In the genomic region with DNA sequence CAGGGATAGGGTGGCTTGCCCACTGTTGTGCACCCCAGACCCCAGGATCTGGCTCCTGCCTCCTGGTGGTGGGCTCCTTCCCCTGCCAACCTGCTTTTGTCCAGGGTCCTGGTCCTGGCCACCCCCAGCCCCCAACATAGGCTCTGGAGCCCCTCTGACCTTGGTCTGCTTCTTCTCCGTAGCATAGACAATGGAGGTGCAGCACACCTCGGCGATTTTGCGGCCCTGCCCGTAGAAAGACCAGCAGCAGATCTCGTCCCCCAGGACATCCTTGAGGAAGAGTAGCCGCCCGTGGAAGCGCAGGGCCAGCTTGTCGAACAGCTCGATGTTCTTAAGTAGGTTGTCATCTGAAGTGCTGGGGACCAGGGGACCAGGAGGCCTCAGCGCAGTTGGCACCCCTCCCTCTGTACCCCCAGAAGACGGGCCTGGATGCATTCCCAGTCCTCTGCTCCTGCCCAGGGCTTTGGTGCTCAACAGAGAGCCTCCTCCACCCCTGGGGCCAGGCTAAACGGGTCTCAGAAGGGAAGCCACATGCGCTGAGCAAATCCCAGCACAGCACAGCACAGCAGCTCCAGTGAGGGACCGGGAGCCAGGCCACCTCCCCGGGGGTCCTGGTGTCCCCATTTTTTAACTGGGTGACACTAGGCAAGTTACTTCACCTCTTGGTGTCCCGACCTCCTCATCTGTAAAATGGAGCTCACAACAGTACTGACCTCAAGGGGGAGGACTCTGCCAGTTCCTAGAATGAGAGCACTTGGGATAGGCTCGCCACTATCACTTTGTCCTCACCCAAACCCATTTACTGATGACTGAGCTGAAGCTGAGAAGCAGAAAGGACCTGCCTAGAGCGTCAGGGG, we compare ENCODE assay signal across 15 cellular contexts. TPM values are rescaled to one million over a fixed set of nuclear protein-coding genes. Genes with fewer than 3 reads are reported as not detected.
DNase-seq lines count a peak whose midpoint lies in the region; ATAC-seq and TF ChIP-seq lines count a peak whose summit lies in the region.
"Had no signal": no experiment of that assay in that cellular context is flagged by ENCODE, and none has a peak within 500 bp of the region (broad histone marks: within the 10 kb centered on the region; RNA-seq: fewer than 3 reads in every experiment).

No MANE protein-coding gene starts in this region.

- CTCF ChIA-PET in activated naive CD4-positive, alpha-beta T cell treated with anti-CD3 and anti-CD28 coated beads for 36 hours (lab: Charles Lee): interaction anchor here (1.2 kb wide), 1 partner anchor 220 kb away, joined by 3 read pairs; no protein-coding TSS in a partner anchor
- CTCF ChIA-PET in PC-3 (lab: Charles Lee): no interaction called here

- no peaks in the 10 kb centered on the region for H3F3A ChIP-seq in PC-3 (ENCODE audit: low read length, unreplicated experiment)

- H3K79me2 ChIP-seq in PC-3 (ENCODE audit: low read length): no peaks in the 10 kb centered on the region

- peak overlapping the region; percentile 24 for H3K27ac Mint-ChIP-seq in activated naive CD4-positive, alpha-beta T cell treated with anti-CD3 and anti-CD28 coated beads for 36 hours
- H3K27ac Mint-ChIP-seq: CD4-positive, alpha-beta memory T cell had no signal

- H3K4me1 ChIP-seq in RWPE2 (ENCODE audit: insufficient read depth, poor library complexity, severe bottlenecking) (no peaks in the 10 kb centered on the region), upper lobe of right lung (no peaks in the 10 kb centered on the region), PC-3 (ENCODE audit: insufficient read depth, low read length) (0 out of 2 replicates have a peak, but pooled peaks cover 5% of the 10 kb centered on the region)
- H3K4me1 ChIP-seq: BE2C had no signal

- H3K36me3 ChIP-seq in RWPE2 (ENCODE audit: low read depth): no peaks in the 10 kb centered on the region
- H3K36me3 ChIP-seq in upper lobe of right lung: no peaks in the 10 kb centered on the region
- no peaks in the 10 kb centered on the region for H3K36me3 ChIP-seq in PC-3 (ENCODE audit: low read depth, low read length)

- no peak overlapping the region for H3K9ac ChIP-seq in PC-3 (ENCODE audit: low read length)

- intact Hi-C loops in activated naive CD4-positive, alpha-beta T cell treated with anti-CD3 and anti-CD28 coated beads for 36 hours (cut with micrococcal nuclease): no loop called here
- intact Hi-C loops in left colon (cut with DNase I, micrococcal nuclease) (no loop called here), upper lobe of right lung (cut with DNase I) (no loop called here), PC-3 (cut with micrococcal nuclease) (no loop called here)

- no peak for DNase-seq in activated naive CD4-positive, alpha-beta T cell treated with anti-CD3 and anti-CD28 coated beads for 36 hours
- DNase-seq in activated naive CD4-positive, alpha-beta T cell treated with Interleukin-2 at 50 U/mL for 16 hours: no peak
- DNase-seq in RWPE2 (ENCODE audit: low spot score) (no peak), left colon (no peak), upper lobe of right lung (peak; percentile 48), HK-2 (ENCODE audit: unreplicated experiment) (no peak), PC-3 (no peak)
- DNase-seq: 8988T; BE2C; CD4-positive, alpha-beta memory T cell; NCI-H1417 treated with DMSO at 0.1 percent for 48 hours; NCI-H187 treated with DMSO at 0.1 percent for 48 hours; NCI-H2227 treated with DMSO at 0.1 percent for 48 hours; NCI-H510A treated with DMSO at 0.1 percent for 48 hours had no signal

- H3K27me3 Mint-ChIP-seq in activated naive CD4-positive, alpha-beta T cell treated with anti-CD3 and anti-CD28 coated beads for 36 hours (ENCODE audit: low read depth): no peaks in the 10 kb centered on the region
- H3K27me3 Mint-ChIP-seq: CD4-positive, alpha-beta memory T cell had no signal

- POLR2A ChIA-PET in PC-3 (lab: Charles Lee; ENCODE audit: unreplicated experiment): no interaction called here

- no peak overlapping the region for H3K4me3 Mint-ChIP-seq in activated naive CD4-positive, alpha-beta T cell treated with anti-CD3 and anti-CD28 coated beads for 36 hours
- H3K4me3 Mint-ChIP-seq: CD4-positive, alpha-beta memory T cell had no signal

- ATAC-seq in RWPE2 (ENCODE audit: low read depth) (0 out of 3 replicates have a peak, but pooled peaks have one; percentile 6), left colon (peak; percentile 20), upper lobe of right lung (no peak), PC-3 (no peak), GM21447 (IDR thresholded peaks at IDR 0.05; ENCODE audit: unreplicated experiment) (no peak)

- no peak overlapping the region for H3K27ac ChIP-seq in RWPE2 (ENCODE audit: poor library complexity, severe bottlenecking)
- no peak overlapping the region for H3K27ac ChIP-seq in upper lobe of right lung
- H3K27ac ChIP-seq in PC-3 (ENCODE audit: low read length): no peak overlapping the region

- no peak for TF ChIP-seq CTCF in RWPE2 (IDR thresholded peaks at IDR 0.05; ENCODE audit: poor library complexity, severe bottlenecking)
- TF ChIP-seq CTCF in upper lobe of right lung (IDR thresholded peaks at IDR 0.05): no peak
- TF ChIP-seq CTCF in PC-3 (conservative IDR thresholded peaks at IDR 0.05; ENCODE audit: low read depth, low read length): no peak

- no peak overlapping the region for H2AFZ ChIP-seq in PC-3 (ENCODE audit: low read length)

- H3K9me2 ChIP-seq in PC-3 (replicated peaks; ENCODE audit: low read length): no peaks in the 10 kb centered on the region

- H3K4me1 Mint-ChIP-seq in activated naive CD4-positive, alpha-beta T cell treated with anti-CD3 and anti-CD28 coated beads for 36 hours (ENCODE audit: low read depth): peaks cover 5% of the 10 kb centered on the region

- peaks cover 10% of the 10 kb centered on the region for H3K36me3 Mint-ChIP-seq in activated naive CD4-positive, alpha-beta T cell treated with anti-CD3 and anti-CD28 coated beads for 36 hours (ENCODE audit: low read depth)

- H3K4me3 ChIP-seq in RWPE2 (ENCODE audit: severe bottlenecking): no peak overlapping the region
- H3K4me3 ChIP-seq in upper lobe of right lung: no peak overlapping the region
- no peak overlapping the region for H3K4me3 ChIP-seq in PC-3 (ENCODE audit: low read length)

- H3K9me3 Mint-ChIP-seq in activated naive CD4-positive, alpha-beta T cell treated with anti-CD3 and anti-CD28 coated beads for 36 hours: no peaks in the 10 kb centered on the region
- H3K9me3 Mint-ChIP-seq: CD4-positive, alpha-beta memory T cell had no signal

- H3K4me2 ChIP-seq in PC-3 (ENCODE audit: low read length): no peak overlapping the region

- H3K27me3 ChIP-seq in RWPE2 (ENCODE audit: insufficient read depth, poor library complexity, severe bottlenecking): no peaks in the 10 kb centered on the region
- H3K27me3 ChIP-seq in upper lobe of right lung: no peaks in the 10 kb centered on the region
- H3K27me3 ChIP-seq in PC-3 (ENCODE audit: low read length): no peaks in the 10 kb centered on the region
- H3K27me3 ChIP-seq: BE2C had no signal

- no peaks in the 10 kb centered on the region for H3K9me3 ChIP-seq in RWPE2 (ENCODE audit: severe bottlenecking)
- H3K9me3 ChIP-seq in upper lobe of right lung: no peaks in the 10 kb centered on the region
- H3K9me3 ChIP-seq in PC-3 (ENCODE audit: low read length): no peaks in the 10 kb centered on the region
- H3K9me3 ChIP-seq: BE2C had no signal

- H4K20me1 ChIP-seq in PC-3 (ENCODE audit: low read length): no peaks in the 10 kb centered on the region

- BruUV-seq in PC-3 (replicated peaks; lab: Mats Ljungman, UMichigan): no TSS peak

RNA-seq across cellular contexts. Expression of a gene that starts 10.8 kb away (rescaled TPM):
- 1 to 10 TPM; 1.3 to 1.7 TPM for total RNA-seq in activated naive CD4-positive, alpha-beta T cell treated with anti-CD3 and anti-CD28 coated beads for 36 hours
- total RNA-seq in left colon (1 to 10 TPM; 1.7 to 2.0 TPM), upper lobe of right lung (4.4 TPM), PC-3 (2014; rRNA removed) (2.0 and 3.9 TPM in 2 replicates)
- total RNA-seq: CD4-positive, alpha-beta memory T cell had no signal

RNA-seq across cellular contexts. Expression of a gene that starts 11.7 kb away (rescaled TPM):
- under 1 TPM; 0.30 to 0.31 TPM for total RNA-seq in activated naive CD4-positive, alpha-beta T cell treated with anti-CD3 and anti-CD28 coated beads for 36 hours
- total RNA-seq in left colon: 10 to 100 TPM; 11.1 to 13.0 TPM
- 11.9 TPM for total RNA-seq in upper lobe of right lung
- total RNA-seq in PC-3 (2014; rRNA removed): 23.7 and 25.3 TPM in 2 replicates

RNA-seq across cellular contexts. Expression of a gene that starts 15.0 kb away (rescaled TPM):
- total RNA-seq in activated naive CD4-positive, alpha-beta T cell treated with anti-CD3 and anti-CD28 coated beads for 36 hours: 10 to 100 TPM; 25.8 to 29.4 TPM
- total RNA-seq in left colon: 10 to 100 TPM; 22.2 to 35.2 TPM
- total RNA-seq in upper lobe of right lung: 23.5 TPM
- total RNA-seq in PC-3 (2014; rRNA removed): 8.2 and 30.2 TPM in 2 replicates

RNA-seq across cellular contexts. Expression of a gene that starts 48.0 kb away (rescaled TPM):
- 10 to 100 TPM; 29.0 to 31.0 TPM for total RNA-seq in activated naive CD4-positive, alpha-beta T cell treated with anti-CD3 and anti-CD28 coated beads for 36 hours
- total RNA-seq in left colon (10 to 100 TPM; 62.9 to 85.3 TPM), upper lobe of right lung (83.2 TPM), PC-3 (2014; rRNA removed) (60.5 and 86.2 TPM in 2 replicates)

RNA-seq across cellular contexts. Expression of a gene that starts 50.8 kb away (rescaled TPM):
- total RNA-seq in activated naive CD4-positive, alpha-beta T cell treated with anti-CD3 and anti-CD28 coated beads for 36 hours: 10 to 100 TPM; 31.9 to 35.5 TPM
- total RNA-seq in left colon: 100 to 1,000 TPM; 187 to 192 TPM
- 133 TPM for total RNA-seq in upper lobe of right lung
- 53.0 and 60.9 TPM in 2 replicates for total RNA-seq in PC-3 (2014; rRNA removed)

Comparison
In these comparisons a context has a peak if more than half of its experiments do, and no peak if none do; other contexts are left out.
1. ATAC-seq: peak in RWPE2 (single experiment) and left colon (single experiment); none in upper lobe of right lung (single experiment), PC-3 (single experiment) and GM21447 (single experiment).